Comparison of ENCODE assay signal across 8 cellular contexts in the genomic region with DNA sequence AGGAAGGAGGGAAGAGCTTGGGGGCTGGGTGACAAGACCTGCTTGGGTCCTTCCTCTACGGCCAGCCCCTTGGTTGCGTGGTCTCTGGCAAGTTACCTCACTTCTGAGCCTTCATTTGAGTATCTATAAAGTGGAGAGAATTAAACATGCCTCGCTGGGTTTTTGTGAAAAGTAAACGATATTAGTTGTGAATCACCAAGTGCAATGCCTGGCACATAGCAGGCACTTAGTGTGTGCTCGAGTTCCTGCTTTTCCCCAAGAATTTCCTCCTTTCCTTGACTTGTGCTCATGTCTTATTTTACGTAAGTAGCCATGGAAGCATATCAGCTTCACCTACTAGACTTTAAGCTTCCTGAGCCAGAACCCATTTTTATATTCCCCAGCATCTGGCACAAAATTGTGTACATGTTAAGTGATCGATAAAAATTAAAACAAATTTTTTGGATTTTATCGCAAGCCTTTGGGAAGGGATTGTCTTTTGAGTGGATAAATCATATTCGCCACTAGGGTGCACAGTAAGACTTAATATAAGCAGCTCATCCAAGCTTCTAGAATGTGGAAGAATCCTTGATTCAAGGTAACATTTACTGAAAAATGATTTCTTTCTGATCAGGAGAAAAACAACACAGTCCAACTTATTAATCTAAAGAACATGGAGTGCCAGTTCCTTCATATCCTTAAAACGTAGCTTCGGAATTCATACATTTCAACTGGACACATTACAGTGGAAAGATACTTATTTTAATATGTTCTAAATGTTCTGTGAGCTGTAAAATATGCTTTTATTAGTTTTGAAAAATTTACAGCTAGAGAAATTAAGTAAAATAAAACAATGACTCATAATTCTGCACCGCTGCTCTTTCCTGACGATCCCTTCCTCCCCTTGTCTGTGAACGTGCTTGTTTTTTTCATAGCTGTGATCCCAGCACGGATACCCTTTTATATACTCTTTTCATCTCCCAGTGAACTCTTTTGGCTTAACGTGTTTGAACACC. TPM values are rescaled to one million over a fixed set of nuclear protein-coding genes. Genes with fewer than 3 reads are reported as not detected.
DNase-seq lines count a peak whose midpoint lies in the region; ATAC-seq, FAIRE-seq and TF ChIP-seq lines count a peak whose summit lies in the region.

No MANE protein-coding gene starts in this region.

- POLR2A ChIA-PET in endothelial cell of umbilical vein (lab: Charles Lee): interaction anchor here (1.0 to 1.4 kb wide), 3 partner anchors 10 to 261 kb away, joined by 3 to 7 read pairs (median 5); a partner anchor contains a TSS
- POLR2A ChIA-PET in HEK293T (lab: Yijun Ruan, JAX): interaction anchor here (0.7 to 1.5 kb wide), 5 partner anchors 10 to 261 kb away, joined by 3 to 7 read pairs (median 4); a partner anchor contains a TSS

- H3K4me2 ChIP-seq in OCI-LY1 (ENCODE audit: low read length): no peak overlapping the region
- peak overlapping the region; percentile 92 for H3K4me2 ChIP-seq in endothelial cell of umbilical vein (ENCODE audit: insufficient read depth, low read length)

- 30% methylated on average over 16 of the region's 16 CpGs for WGBS in prostate gland

- H3F3A ChIP-seq in OCI-LY1 (ENCODE audit: insufficient read depth, low read length): no peaks in the 10 kb centered on the region

- in situ Hi-C loops in GM13976 (cut with MboI; ENCODE audit: low sequenced_read_pairs, unreplicated experiment): loop anchor here (25.0 kb wide), 1 partner anchor 1252 kb away; no protein-coding TSS in a partner anchor

- no peak overlapping the region for H3K9ac ChIP-seq in OCI-LY1 (ENCODE audit: low read length)
- peak overlapping the region; percentile 70 for H3K9ac ChIP-seq in endothelial cell of umbilical vein (replicated peaks; ENCODE audit: extremely low read depth, insufficient read depth, low read length)

- no TSS peak for BruUV-seq in endothelial cell of umbilical vein (replicated peaks; lab: Mats Ljungman, UMichigan)

- FAIRE-seq in endothelial cell of umbilical vein (lab: Jason Lieb, UNC): peak; percentile 77

- intact Hi-C loops in endothelial cell of umbilical vein (cut with micrococcal nuclease): loop anchor here (1.0 to 10.0 kb wide), 11 partner anchors 32 to 1280 kb away; no protein-coding TSS in a partner anchor
- intact Hi-C loops in prostate gland (cut with DNase I): loop anchor here (2.0 to 5.0 kb wide), 2 partner anchors 267 to 1244 kb away; no protein-coding TSS in a partner anchor

- dilution Hi-C loops in endothelial cell of umbilical vein (cut with MboI; ENCODE audit: extremely low pct_ligation_motif_present, low sequenced_read_pairs): no loop called here

- H3K9me3 ChIP-seq in OCI-LY1 (ENCODE audit: low read length): no peaks in the 10 kb centered on the region
- no peaks in the 10 kb centered on the region for H3K9me3 ChIP-seq in endothelial cell of umbilical vein (replicated peaks; ENCODE audit: control insufficient read depth, insufficient read depth, low read length)
- no peaks in the 10 kb centered on the region for H3K9me3 ChIP-seq in prostate gland

- DNase-seq in NCI-H2196 (lab: John Stamatoyannopoulos, UW; ENCODE audit: unreplicated experiment) (peak; percentile 13), NCI-H2196 treated with DMSO at 0.1 percent for 48 hours (lab: John Stamatoyannopoulos, UW; ENCODE audit: unreplicated experiment) (no peak), endothelial cell of umbilical vein (ENCODE audit: low read depth, low spot score) (peak; percentile 77), prostate gland (ENCODE audit: low spot score) (no peak), GM13976 (ENCODE audit: low spot score) (no peak), HEK293T (ENCODE audit: extremely low spot score) (no peak)

- no peak for TF ChIP-seq POLR2A in endothelial cell of umbilical vein (IDR thresholded peaks at IDR 0.05; ENCODE audit: low read depth, low read length)
- TF ChIP-seq POLR2A in prostate gland (IDR thresholded peaks at IDR 0.05): no peak

- no peak overlapping the region for H3K27ac ChIP-seq in OCI-LY1 (ENCODE audit: low read depth, low read length, poor library complexity, severe bottlenecking)
- H3K27ac ChIP-seq in endothelial cell of umbilical vein (ENCODE audit: insufficient read depth, low read depth, low read length): peak overlapping the region; percentile 76
- H3K27ac ChIP-seq in prostate gland: peak overlapping the region; percentile 31 to 36

- H3K4me1 ChIP-seq in OCI-LY1 (ENCODE audit: insufficient read depth, low read length, severe bottlenecking): no peaks in the 10 kb centered on the region
- H3K4me1 ChIP-seq in endothelial cell of umbilical vein (ENCODE audit: control insufficient read depth, extremely low read depth, insufficient read depth, low read length): peaks cover 32% of the 10 kb centered on the region
- H3K4me1 ChIP-seq in prostate gland (replicated peaks): peaks cover 9% of the 10 kb centered on the region

- peak; percentile 40; the same call in 1 of the 2 replicates for TF ChIP-seq CTCF in OCI-LY1 (IDR thresholded peaks at IDR 0.05; ENCODE audit: low read length)
- TF ChIP-seq CTCF in endothelial cell of umbilical vein (IDR thresholded peaks at IDR 0.05; ENCODE audit: extremely low read depth in 1 of 2, insufficient read depth in 1 of 2, low read depth in 1 of 2, low read length in 2 of 2): peak; percentile 39 to 40
- peak; percentile 22 to 86 (median 77) for TF ChIP-seq CTCF in prostate gland (IDR thresholded peaks at IDR 0.05)
- no peak for TF ChIP-seq CTCF in GM13976 (IDR thresholded peaks at IDR 0.05; ENCODE audit: borderline replicate concordance, control extremely low read depth, extremely low read depth, insufficient read depth, missing control alignments)

- no peaks in the 10 kb centered on the region for H3K9me2 ChIP-seq in OCI-LY1 (ENCODE audit: low read depth, low read length)

- no peak overlapping the region for H3K4me3 ChIP-seq in OCI-LY1 (ENCODE audit: low read depth, low read length, poor library complexity, severe bottlenecking)
- peak overlapping the region in 1 of 3 experiments; percentile 51 for H3K4me3 ChIP-seq in endothelial cell of umbilical vein (replicated peaks in 1 of 3; ENCODE audit: insufficient read depth in 1 of 3, low read depth in 1 of 3, low read length in 3 of 3)
- no peak overlapping the region for H3K4me3 ChIP-seq in prostate gland

- ATAC-seq in GM18861 (IDR thresholded peaks at IDR 0.05; ENCODE audit: unreplicated experiment): no peak

- H2AFZ ChIP-seq in OCI-LY1 (ENCODE audit: low read length) (no peak overlapping the region), endothelial cell of umbilical vein (ENCODE audit: low read depth, low read length) (peak overlapping the region; percentile 66)

- H3K9me1 ChIP-seq in endothelial cell of umbilical vein (replicated peaks; ENCODE audit: control insufficient read depth, extremely low read depth, insufficient read depth, low read length): no peaks in the 10 kb centered on the region

- H3K36me3 ChIP-seq in OCI-LY1 (ENCODE audit: insufficient read depth, low read length) (0 out of 2 replicates have a peak, but pooled peaks cover 5% of the 10 kb centered on the region), endothelial cell of umbilical vein (ENCODE audit: control insufficient read depth in 2 of 2, extremely low read depth in 1 of 2, insufficient read depth in 2 of 2, low read length in 2 of 2) (peaks cover 0 to 3% of the 10 kb centered on the region in 2 experiments), prostate gland (no peaks in the 10 kb centered on the region)

- CTCF ChIA-PET in endothelial cell of umbilical vein (lab: Charles Lee) (interaction anchor here (0.7 to 8.3 kb wide), 56 partner anchors 8 to 1279 kb away, joined by 3 to 326 read pairs (median 4); partner anchors contain the start of gene WDR25), HEK293T (lab: Yijun Ruan, JAX) (interaction anchor here (0.6 to 4.1 kb wide), 43 partner anchors 8 to 565 kb away, joined by 3 to 56 read pairs (median 4); a partner anchor contains a TSS)

- H4K20me1 ChIP-seq in OCI-LY1 (ENCODE audit: insufficient read depth, low read length): no peaks in the 10 kb centered on the region
- no peaks in the 10 kb centered on the region for H4K20me1 ChIP-seq in endothelial cell of umbilical vein (replicated peaks; ENCODE audit: control insufficient read depth, extremely low read depth, insufficient read depth, low read length)

- H3K27me3 ChIP-seq in OCI-LY1 (ENCODE audit: insufficient read depth, low read length) (no peaks in the 10 kb centered on the region), endothelial cell of umbilical vein (ENCODE audit: control insufficient read depth in 2 of 2, insufficient read depth in 2 of 2, low read length in 2 of 2) (no peaks in the 10 kb centered on the region), prostate gland (replicated peaks; ENCODE audit: insufficient read depth) (no peaks in the 10 kb centered on the region)

- H3K79me2 ChIP-seq in OCI-LY1 (ENCODE audit: insufficient read depth, low read length): no peaks in the 10 kb centered on the region
- H3K79me2 ChIP-seq in endothelial cell of umbilical vein (ENCODE audit: control insufficient read depth, insufficient read depth, low read length): peaks cover 9% of the 10 kb centered on the region

TF ChIP-seq in endothelial cell of umbilical vein, 7 proteins besides CTCF, POLR2A, EP300 and RAD21 (continues in another document):
- TF ChIP-seq, protein P1, sequence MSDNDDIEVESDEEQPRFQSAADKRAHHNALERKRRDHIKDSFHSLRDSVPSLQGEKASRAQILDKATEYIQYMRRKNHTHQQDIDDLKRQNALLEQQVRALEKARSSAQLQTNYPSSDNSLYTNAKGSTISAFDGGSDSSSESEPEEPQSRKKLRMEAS (IDR thresholded peaks at IDR 0.05; ENCODE audit: insufficient read depth, insufficient read length): no peak
- TF ChIP-seq MYC (IDR thresholded peaks at IDR 0.05; ENCODE audit: low read depth, low read length) (no peak), JUN (IDR thresholded peaks at IDR 0.05; ENCODE audit: borderline replicate concordance, insufficient read depth, insufficient read length, low read depth) (peak; percentile 21)

TF ChIP-seq in HEK293T, 16 proteins besides CTCF, POLR2A, EP300 and RAD21 (continues in another document):
- TF ChIP-seq ARNT (IDR thresholded peaks at IDR 0.05) (no peak), FOXK2 (IDR thresholded peaks at IDR 0.05) (no peak), BHLHE40 (IDR thresholded peaks at IDR 0.05; ENCODE audit: borderline replicate concordance) (no peak), HDGF (IDR thresholded peaks at IDR 0.05; ENCODE audit: borderline replicate concordance) (no peak), ZNF384 (IDR thresholded peaks at IDR 0.05) (no peak), ELF4 (IDR thresholded peaks at IDR 0.05) (no peak), SUZ12 (IDR thresholded peaks at IDR 0.05) (no peak)

RNA-seq across cellular contexts. Expression of gene WDR25, which starts 8.8 kb away (rescaled TPM):
- total RNA-seq in endothelial cell of umbilical vein (9.8 and 10.4 TPM in 2 replicates), prostate gland (10 to 100 TPM; 20.2 to 22.2 TPM)
- polyA plus RNA-seq in endothelial cell of umbilical vein: 25.1 and 32.3 TPM in 2 replicates
- 16.8 and 17.9 TPM in 2 replicates for polyA plus RNA-seq in endothelial cell of umbilical vein (2011; cell fraction: cytosol; rRNA removed)
- 10.2 and 15.0 TPM in 2 replicates for polyA plus RNA-seq in endothelial cell of umbilical vein (2011; cell fraction: nucleus; rRNA removed)
- polyA plus RNA-seq in endothelial cell of umbilical vein (2012): 13.7 and 14.0 TPM in 2 replicates
- polyA minus RNA-seq in endothelial cell of umbilical vein: 15.2 and 16.2 TPM in 2 replicates
- 13.5 TPM for polyA minus RNA-seq in endothelial cell of umbilical vein (2011; cell fraction: cytosol; rRNA and poly(A)+ RNA removed)
- 14.7 and 19.6 TPM in 2 replicates for polyA minus RNA-seq in endothelial cell of umbilical vein (2011; cell fraction: nucleus; rRNA and poly(A)+ RNA removed)

Comparison
In these comparisons a context has a peak if more than half of its experiments do, and no peak if none do; other contexts are left out.
1. DNase-seq: peak in NCI-H2196 (single experiment) and endothelial cell of umbilical vein (single experiment); none in NCI-H2196 treated with DMSO at 0.1 percent for 48 hours (single experiment), prostate gland (single experiment), GM13976 (single experiment) and HEK293T (single experiment).